1 cellular context compared by ENCODE assay signal in the genomic region with DNA sequence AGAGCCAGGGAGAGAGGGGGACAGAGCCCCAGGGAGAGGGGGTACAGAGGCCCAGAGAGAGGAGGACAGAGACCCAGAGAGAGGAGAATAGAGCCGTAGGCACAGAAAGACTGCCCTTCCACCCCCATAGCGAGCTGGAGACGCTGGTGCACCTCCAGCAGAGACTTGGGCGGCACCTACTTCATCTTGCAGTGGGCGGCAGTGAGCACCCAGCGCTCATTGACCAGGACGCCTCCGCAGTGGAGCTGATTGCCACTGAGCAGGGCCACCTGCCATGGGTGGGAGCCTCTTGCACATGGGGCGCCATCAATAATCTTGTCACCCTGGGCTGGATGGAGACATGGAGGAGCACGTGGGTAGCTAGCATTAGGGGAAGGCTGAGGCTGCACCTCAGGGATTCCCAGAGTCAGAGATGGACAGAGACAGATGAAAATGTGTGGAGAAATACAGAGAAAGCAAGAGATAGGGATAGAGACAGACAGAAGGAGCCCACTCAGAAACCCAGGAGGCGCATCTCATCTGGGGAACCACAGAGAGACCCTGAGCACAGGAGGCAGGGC.
TF ChIP-seq lines count a peak whose summit lies in the region.

No MANE protein-coding gene starts in this region.

TF ChIP-seq in HCT116, 20 proteins besides CTCF, POLR2A, EP300 and RAD21:
- TF ChIP-seq SIN3A (IDR thresholded peaks at IDR 0.05; ENCODE audit: low read depth): no peak
- no peak for TF ChIP-seq TCF7L2 (IDR thresholded peaks at IDR 0.05; ENCODE audit: borderline replicate concordance, extremely low read depth, insufficient read depth, insufficient read length)
- no peak for TF ChIP-seq YY1 (IDR thresholded peaks at IDR 0.05; ENCODE audit: extremely low read depth, insufficient replicate concordance, low read depth, low read length)
- TF ChIP-seq SRF (IDR thresholded peaks at IDR 0.05; ENCODE audit: low read depth): no peak
- TF ChIP-seq ELF1 (IDR thresholded peaks at IDR 0.05; ENCODE audit: borderline replicate concordance, low read depth): no peak
- TF ChIP-seq REST (IDR thresholded peaks at IDR 0.05; ENCODE audit: low read depth): no peak
- no peak for TF ChIP-seq JUND (IDR thresholded peaks at IDR 0.05)
- no peak for TF ChIP-seq EZH2phosphoT487 (IDR thresholded peaks at IDR 0.05; ENCODE audit: borderline replicate concordance)
- no peak for TF ChIP-seq ZFX (IDR thresholded peaks at IDR 0.05)
- TF ChIP-seq EGR1 (IDR thresholded peaks at IDR 0.05; ENCODE audit: low read depth): no peak
- TF ChIP-seq ZNF274 (IDR thresholded peaks at IDR 0.05; ENCODE audit: low read depth, low read length): no peak
- TF ChIP-seq CEBPB (IDR thresholded peaks at IDR 0.05; ENCODE audit: low read depth): no peak
- TF ChIP-seq CBX3 (IDR thresholded peaks at IDR 0.05; ENCODE audit: low read depth): no peak
- TF ChIP-seq SP1 (IDR thresholded peaks at IDR 0.05; ENCODE audit: low read depth): no peak
- no peak for TF ChIP-seq FOSL1 (IDR thresholded peaks at IDR 0.05; ENCODE audit: low read depth)
- TF ChIP-seq, protein P1, sequence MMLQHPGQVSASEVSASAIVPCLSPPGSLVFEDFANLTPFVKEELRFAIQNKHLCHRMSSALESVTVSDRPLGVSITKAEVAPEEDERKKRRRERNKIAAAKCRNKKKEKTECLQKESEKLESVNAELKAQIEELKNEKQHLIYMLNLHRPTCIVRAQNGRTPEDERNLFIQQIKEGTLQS (IDR thresholded peaks at IDR 0.05): no peak
- TF ChIP-seq EZH2 (IDR thresholded peaks at IDR 0.05): no peak
- TF ChIP-seq MAX (IDR thresholded peaks at IDR 0.05): no peak
